ENCODE assay signal across 8 cellular contexts in genomic region chr9:131418143-131419028, GRCh38. TPM values are rescaled to one million over a fixed set of nuclear protein-coding genes. Genes with fewer than 3 reads are reported as not detected.
A peak's percentile ranks its signal among the peaks of the same experiment; 100 is the strongest.
DNase-seq lines count a peak whose midpoint lies in the region; ATAC-seq, FAIRE-seq and TF ChIP-seq lines count a peak whose summit lies in the region.

No MANE protein-coding gene starts in this region.

- peaks cover 55% of the 10 kb centered on the region for H3K4me1 Mint-ChIP-seq in Caco-2 (ENCODE audit: low read depth, unreplicated experiment)

- DNase-seq in Caco-2: peak in 1 of 2 experiments; percentile 42
- peak; percentile 75 for DNase-seq in NCI-H2029 (lab: John Stamatoyannopoulos, UW)
- DNase-seq in mammary epithelial cell: no peak
- DNase-seq in mucosa of descending colon: no peak
- DNase-seq in HK-2 (ENCODE audit: unreplicated experiment): no peak
- DNase-seq in SKM-1 (lab: John Stamatoyannopoulos, UW; ENCODE audit: unreplicated experiment): no peak
- no peak for DNase-seq in H54 (ENCODE audit: insufficient read length, low spot score)
- no peak for DNase-seq in T1000 (lab: John Stamatoyannopoulos, UW)

- no peak for TF ChIP-seq POLR2A in H54 (IDR thresholded peaks at IDR 0.05; ENCODE audit: low read depth, low read length)

- H3K9me3 Mint-ChIP-seq in Caco-2 (ENCODE audit: unreplicated experiment): no peaks in the 10 kb centered on the region

- no peak overlapping the region for H2AFZ ChIP-seq in mammary epithelial cell (ENCODE audit: low read depth, low read length)

- WGBS in mammary epithelial cell (ENCODE audit: low coverage, missing lambda C conversion rate): 14% methylated on average over 7 of the region's 7 CpGs

- peak overlapping the region; percentile 22 for H3K4me3 Mint-ChIP-seq in Caco-2 (ENCODE audit: unreplicated experiment)

- H3K36me3 Mint-ChIP-seq in Caco-2 (ENCODE audit: insufficient read depth, unreplicated experiment): peaks cover 85% of the 10 kb centered on the region

- POLR2A ChIA-PET in Caco-2 (lab: Charles Lee): interaction anchor here (1.4 kb wide), 1 partner anchor 45 kb away, joined by 7 read pairs; no protein-coding TSS in a partner anchor

- H3K27ac ChIP-seq in mammary epithelial cell (ENCODE audit: insufficient read depth, low read depth, low read length): peak overlapping the region; percentile 23

- in situ Hi-C loops in mammary epithelial cell (cut with MboI; ENCODE audit: low sequenced_read_pairs in 2 of 2): loop anchor here in 1 of 2 donors (25.0 kb wide), 1 partner anchor 319 kb away; the partner anchor contains the start of gene RAPGEF1

- H3K4me1 ChIP-seq in Caco-2: peaks cover 16% of the 10 kb centered on the region
- H3K4me1 ChIP-seq in mammary epithelial cell (ENCODE audit: insufficient read depth, low read length): peaks cover 49% of the 10 kb centered on the region
- H3K4me1 ChIP-seq in mucosa of descending colon (ENCODE audit: low read depth): peaks cover 51% of the 10 kb centered on the region

- no peaks in the 10 kb centered on the region for H3K9me3 ChIP-seq in Caco-2
- no peaks in the 10 kb centered on the region for H3K9me3 ChIP-seq in mammary epithelial cell (replicated peaks; ENCODE audit: insufficient read depth, low read length)
- H3K9me3 ChIP-seq in mucosa of descending colon: no peaks in the 10 kb centered on the region

- H3K27me3 Mint-ChIP-seq in Caco-2 (ENCODE audit: insufficient read depth, unreplicated experiment): no peaks in the 10 kb centered on the region

- no peak overlapping the region for H3K9ac ChIP-seq in mammary epithelial cell (ENCODE audit: insufficient read depth, low read length)

- H3K27ac Mint-ChIP-seq in Caco-2 (ENCODE audit: unreplicated experiment): peak overlapping the region; percentile 65

- no peaks in the 10 kb centered on the region for H3K27me3 ChIP-seq in Caco-2 (replicated peaks; ENCODE audit: control insufficient read depth, insufficient read depth, low read length)
- H3K27me3 ChIP-seq in mammary epithelial cell (ENCODE audit: insufficient read depth, low read length): no peaks in the 10 kb centered on the region

- FAIRE-seq in H54 (lab: Jason Lieb, UNC): no peak

- intact Hi-C loops in Caco-2 (cut with micrococcal nuclease; ENCODE audit: unreplicated experiment) (loop anchor here (5.0 kb wide), 1 partner anchor 51 kb away; no protein-coding TSS in a partner anchor), mammary epithelial cell (cut with micrococcal nuclease) (no loop called here), mucosa of descending colon (cut with DNase I, micrococcal nuclease) (no loop called here)

- dilution Hi-C loops in mammary epithelial cell (cut with HindIII; ENCODE audit: low sequenced_read_pairs): no loop called here

- no peak for TF ChIP-seq CTCF in Caco-2 (IDR thresholded peaks at IDR 0.05; ENCODE audit: insufficient read depth in 1 of 2, low read depth in 1 of 2, low read length in 1 of 2, severe bottlenecking in 1 of 2, unreplicated experiment in 1 of 2)
- no peak for TF ChIP-seq CTCF in mammary epithelial cell (conservative IDR thresholded peaks at IDR 0.05 in 1 of 2, IDR thresholded peaks at IDR 0.05 in 1 of 2; ENCODE audit: extremely low read depth in 1 of 2, insufficient read depth in 1 of 2, low read depth in 1 of 2, low read length in 2 of 2)
- TF ChIP-seq CTCF in mucosa of descending colon (IDR thresholded peaks at IDR 0.05): no peak

- H3K36me3 ChIP-seq in Caco-2 (ENCODE audit: control insufficient read depth, insufficient read depth, low read length) (no peaks in the 10 kb centered on the region; the same call in 1 of the 2 replicates), mammary epithelial cell (ENCODE audit: insufficient read depth, low read length) (peaks cover 3% of the 10 kb centered on the region), mucosa of descending colon (ENCODE audit: low read depth) (no peaks in the 10 kb centered on the region)

- ATAC-seq in mucosa of descending colon: peak; percentile 76

- H3K79me2 ChIP-seq in mammary epithelial cell (ENCODE audit: insufficient read depth, low read length): peaks cover 99% of the 10 kb centered on the region

- CTCF ChIA-PET in Caco-2 (lab: Charles Lee): interaction anchor here (0.6 kb wide), 1 partner anchor 58 kb away, joined by 3 read pairs; no protein-coding TSS in a partner anchor
- CTCF ChIA-PET in mammary epithelial cell (lab: Charles Lee; ENCODE audit: low non-redundant PET): no interaction called here

- BruUV-seq in Caco-2 (replicated peaks; lab: Mats Ljungman, UMichigan) (no TSS peak), mammary epithelial cell (replicated peaks; lab: Mats Ljungman, UMichigan) (no TSS peak)

- H3K4me3 ChIP-seq in Caco-2 (ENCODE audit: low read depth, low read length) (no peak overlapping the region), mammary epithelial cell (replicated peaks in 1 of 3; ENCODE audit: insufficient read depth in 1 of 3, low read depth in 2 of 3, low read length in 3 of 3) (no peak overlapping the region), mucosa of descending colon (no peak overlapping the region)

- H4K20me1 ChIP-seq in mammary epithelial cell (ENCODE audit: insufficient read depth, low read length): peaks cover 26% of the 10 kb centered on the region

- no peak overlapping the region for H3K4me2 ChIP-seq in mammary epithelial cell (ENCODE audit: insufficient read depth, low read depth, low read length)

RNA-seq across cellular contexts. Expression of gene PRRC2B, which starts 24.5 kb away (rescaled TPM):
- 219 and 235 TPM in 2 replicates for total RNA-seq in Caco-2 (2022)
- 100 to 1,000 TPM in 1 of 2 donors, 10 to 100 TPM in 1; 84.0 to 170 TPM for total RNA-seq in mammary epithelial cell
- 26.5 TPM for polyA plus RNA-seq in mammary epithelial cell
- 206 TPM for polyA minus RNA-seq in mammary epithelial cell
- total RNA-seq in mucosa of descending colon: 100 to 1,000 TPM; 105 to 175 (median 113) TPM
